ENCODE assay signal across 8 cellular contexts in genomic region chr10:5547934-5548660, GRCh38. TPM values are rescaled to one million over a fixed set of nuclear protein-coding genes. Genes with fewer than 3 reads are reported as not detected.
A peak's percentile ranks its signal among the peaks of the same experiment; 100 is the strongest.
DNase-seq lines count a peak whose midpoint lies in the region; TF ChIP-seq lines count a peak whose summit lies in the region.

No MANE protein-coding gene starts in this region.

- peaks cover 14 to 20% (median 17%) of the 10 kb centered on the region in 3 donors for H3K4me1 Mint-ChIP-seq in CD8-positive, alpha-beta memory T cell

- no peaks in the 10 kb centered on the region for H3K36me3 ChIP-seq in CD8-positive, alpha-beta memory T cell (ENCODE audit: insufficient read depth, low read length)
- no peaks in the 10 kb centered on the region for H3K36me3 ChIP-seq in neutrophil

- TF ChIP-seq CTCF in neutrophil (IDR thresholded peaks at IDR 0.05) = no peak

- H3K27me3 Mint-ChIP-seq in CD8-positive, alpha-beta memory T cell = peaks cover under 1% of the 10 kb centered on the region in 2 donors

- peaks cover 0 to 2% (median 0%) of the 10 kb centered on the region in 5 donors for H3K9me3 Mint-ChIP-seq in CD8-positive, alpha-beta memory T cell

- POLR2A ChIA-PET in CD8-positive, alpha-beta memory T cell (lab: Charles Lee) = no interaction called here

- peak overlapping the region; percentile 49 for H3K27ac ChIP-seq in CD8-positive, alpha-beta memory T cell (ENCODE audit: low read depth, low read length)
- H3K27ac ChIP-seq in neutrophil = peak overlapping the region; percentile 72

- CTCF ChIA-PET in CD8-positive, alpha-beta memory T cell (lab: Charles Lee) = interaction anchor here (1.5 kb wide), 1 partner anchor 75 kb away, joined by 5 read pairs; no protein-coding TSS in a partner anchor

- H3K27ac Mint-ChIP-seq in CD8-positive, alpha-beta memory T cell = no peak overlapping the region

- H3K36me3 Mint-ChIP-seq in CD8-positive, alpha-beta memory T cell = no peaks in the 10 kb centered on the region

- no peak overlapping the region for H3K4me3 ChIP-seq in CD8-positive, alpha-beta memory T cell (ENCODE audit: low read length)
- peak overlapping the region; percentile 14 to 52 for H3K4me3 ChIP-seq in neutrophil (ENCODE audit: low read depth in 1 of 2, low read length in 1 of 2)

- no peak overlapping the region for H3K4me3 Mint-ChIP-seq in CD8-positive, alpha-beta memory T cell

- no peaks in the 10 kb centered on the region for H3K27me3 ChIP-seq in CD8-positive, alpha-beta memory T cell (ENCODE audit: insufficient read depth, low read length, poor library complexity, severe bottlenecking)
- H3K27me3 ChIP-seq in neutrophil = no peaks in the 10 kb centered on the region

- TF ChIP-seq POLR2A in erythroblast (IDR thresholded peaks at IDR 0.05; ENCODE audit: low read length) = no peak

- DNase-seq in CD8-positive, alpha-beta memory T cell = no peak
- DNase-seq in NCI-H748 (lab: John Stamatoyannopoulos, UW; ENCODE audit: unreplicated experiment) (peak; percentile 81), erythroblast (lab: John Stamatoyannopoulos, UW) (peak; percentile 59 to 70), amniotic stem cell (lab: John Stamatoyannopoulos, UW) (no peak), NCI-H2171 (lab: John Stamatoyannopoulos, UW) (no peak), SKM-1 treated with dmso at 0.1 percent for 144 hours (lab: John Stamatoyannopoulos, UW; ENCODE audit: unreplicated experiment) (no peak)
- no peak for DNase-seq in stimulated activated CD4-positive, alpha-beta T cell treated with anti-CD3 and anti-CD28 coated beads, Interleukin-1b, Interleukin-23, amount 100 ng/mL, for 48 hours

- H3K4me1 ChIP-seq in CD8-positive, alpha-beta memory T cell (ENCODE audit: insufficient read depth, low read length) = peaks cover 39% of the 10 kb centered on the region
- peaks cover 56 to 59% of the 10 kb centered on the region in 2 experiments for H3K4me1 ChIP-seq in neutrophil (ENCODE audit: control insufficient read depth in 1 of 2, insufficient read depth in 1 of 2, low read depth in 1 of 2, low read length in 1 of 2)

- no peaks in the 10 kb centered on the region for H3K9me3 ChIP-seq in CD8-positive, alpha-beta memory T cell (ENCODE audit: low read length)
- no peaks in the 10 kb centered on the region for H3K9me3 ChIP-seq in neutrophil

RNA-seq across cellular contexts. Expression of gene CALML3, which starts 23.3 kb away (rescaled TPM):
- not detected for total RNA-seq in CD8-positive, alpha-beta memory T cell
- not detected for polyA plus RNA-seq in CD8-positive, alpha-beta memory T cell

RNA-seq across cellular contexts. Expression of gene CALML5, which starts 48.7 kb away (rescaled TPM):
- total RNA-seq in CD8-positive, alpha-beta memory T cell = not detected
- polyA plus RNA-seq in CD8-positive, alpha-beta memory T cell = not detected

Comparison
In these comparisons a context has a peak if more than half of its experiments do, and no peak if none do; other contexts are left out.
1. DNase-seq: peak in NCI-H748 (single experiment) and erythroblast (2 of 2); none in CD8-positive, alpha-beta memory T cell (0 of 5), amniotic stem cell (single experiment), NCI-H2171 (single experiment), SKM-1 treated with dmso at 0.1 percent for 144 hours (single experiment) and stimulated activated CD4-positive, alpha-beta T cell treated with anti-CD3 and anti-CD28 coated beads, Interleukin-1b, Interleukin-23, amount 100 ng/mL, for 48 hours (single experiment).